ENCODE assay signal across 23 cellular contexts in genomic region chr1:66527688-66528087, GRCh38. TPM values are rescaled to one million over a fixed set of nuclear protein-coding genes. Genes with fewer than 3 reads are reported as not detected.
DNase-seq lines count a peak whose midpoint lies in the region; ATAC-seq, FAIRE-seq and TF ChIP-seq lines count a peak whose summit lies in the region.
"Had no signal": no experiment of that assay in that cellular context is flagged by ENCODE, and none has a peak within 500 bp of the region (broad histone marks: within the 10 kb centered on the region; RNA-seq: fewer than 3 reads in every experiment).

No MANE protein-coding gene starts in this region.

- no peaks in the 10 kb centered on the region for H3K36me3 ChIP-seq in bronchial epithelial cell (ENCODE audit: control insufficient read depth, insufficient read depth, low read length)
- H3K36me3 ChIP-seq in smooth muscle cell (ENCODE audit: low read depth): no peaks in the 10 kb centered on the region
- H3K36me3 ChIP-seq: transverse colon had no signal

- H4K20me1 ChIP-seq in smooth muscle cell (ENCODE audit: low read depth): no peaks in the 10 kb centered on the region

- no peaks in the 10 kb centered on the region for H3K79me2 ChIP-seq in smooth muscle cell (ENCODE audit: low read depth)

- POLR2A ChIA-PET in AG04450 (lab: Yijun Ruan, JAX): interaction anchor here (0.8 to 1.4 kb wide), 3 partner anchors 13 to 37 kb away, joined by 3 to 6 read pairs (median 4); no protein-coding TSS in a partner anchor

- H3K4me1 ChIP-seq in foreskin keratinocyte (peaks cover 9% of the 10 kb centered on the region), smooth muscle cell (ENCODE audit: low read depth) (peaks cover 6% of the 10 kb centered on the region)

- no peak overlapping the region for H2AFZ ChIP-seq in smooth muscle cell (ENCODE audit: low read depth)

- TF ChIP-seq CTCF in AG04450 (IDR thresholded peaks at IDR 0.05; ENCODE audit: low read depth, low read length) (no peak), bronchial epithelial cell (IDR thresholded peaks at IDR 0.05; ENCODE audit: insufficient read depth, low read length, severe bottlenecking) (no peak), foreskin keratinocyte (conservative IDR thresholded peaks at IDR 0.05) (no peak), smooth muscle cell (IDR thresholded peaks at IDR 0.05; ENCODE audit: borderline replicate concordance, insufficient read depth, poor library complexity, severe bottlenecking) (no peak)

- peak overlapping the region; percentile 82 for H3K27ac ChIP-seq in AG04450 (ENCODE audit: low read depth, low read length)
- H3K27ac ChIP-seq in foreskin keratinocyte: no peak overlapping the region
- no peak overlapping the region for H3K27ac ChIP-seq in smooth muscle cell (ENCODE audit: low read depth)
- H3K27ac ChIP-seq: RWPE1, transverse colon had no signal

- H3K9ac ChIP-seq in smooth muscle cell (ENCODE audit: low read depth): no peak overlapping the region

- peak; percentile 27 for ATAC-seq in foreskin keratinocyte
- ATAC-seq in GM19463 (IDR thresholded peaks at IDR 0.05; ENCODE audit: unreplicated experiment): no peak
- ATAC-seq: activated T-cell treated with anti-CD3 and anti-CD28 coated beads, Interleukin-2, amount 50 U/mL, for 4 hours; effector memory CD8-positive, alpha-beta T cell; HCT116; stimulated activated naive B cell treated with anti-CD40 and anti-IgM and Interleukin-4, amounts not matched to agents 10 μg/mL and 1 μg/mL and 100 μg/mL, for 72 hours had no signal

- no peak overlapping the region for H3K4me3 ChIP-seq in AG04450 (ENCODE audit: low read depth, low read length)
- H3K4me3 ChIP-seq in bronchial epithelial cell (ENCODE audit: low read depth, low read length): no peak overlapping the region
- no peak overlapping the region for H3K4me3 ChIP-seq in smooth muscle cell
- H3K4me3 ChIP-seq: transverse colon had no signal

- no peak for FAIRE-seq in bronchial epithelial cell (lab: Jason Lieb, UNC)
- FAIRE-seq: GM19239 had no signal

- H3K27me3 ChIP-seq in AG04450 (ENCODE audit: control insufficient read depth, insufficient read depth, low read length) (no peaks in the 10 kb centered on the region), bronchial epithelial cell (ENCODE audit: control insufficient read depth, insufficient read depth, low read length) (no peaks in the 10 kb centered on the region), foreskin keratinocyte (no peaks in the 10 kb centered on the region), smooth muscle cell (ENCODE audit: low read depth) (peaks cover 9% of the 10 kb centered on the region)

- H3K4me2 ChIP-seq in smooth muscle cell: no peak overlapping the region

- H3K9me3 ChIP-seq in AG04450 (ENCODE audit: control insufficient read depth, insufficient read depth, low read length) (no peaks in the 10 kb centered on the region; the same call in 1 of the 2 replicates), smooth muscle cell (replicated peaks; ENCODE audit: low read depth) (no peaks in the 10 kb centered on the region)
- H3K9me3 ChIP-seq: transverse colon had no signal

- peaks cover 3% of the 10 kb centered on the region for H3F3A ChIP-seq in smooth muscle cell (ENCODE audit: low read depth)

- DNase-seq in AG04450 (ENCODE audit: low read depth, low spot score) (peak; percentile 82), HT1080 (ENCODE audit: low read depth) (peak; percentile 60), bronchial epithelial cell (ENCODE audit: low read depth) (peak; percentile 49), foreskin keratinocyte (peak; percentile 37 to 58), smooth muscle cell (lab: John Stamatoyannopoulos, UW; ENCODE audit: unreplicated experiment) (no peak), putamen (ENCODE audit: low spot score) (no peak), 8988T (no peak)
- DNase-seq: activated CD4-positive, alpha-beta T cell treated with anti-CD3 and anti-CD28 coated beads, Interleukin-2, amount 50 U/mL, for 48 hours; activated naive CD8-positive, alpha-beta T cell treated with anti-CD3 and anti-CD28 coated beads for 36 hours; activated T-cell treated with anti-CD3 and anti-CD28 coated beads, Interleukin-2, amount 50 U/mL, for 4 hours; central memory CD4-positive, alpha-beta T cell; DMS79 treated with DMSO at 0.1 percent for 48 hours; effector memory CD8-positive, alpha-beta T cell; islet precursor cell; NCI-H1694 treated with DMSO at 0.1 percent for 48 hours; NCI-H446 treated with DMSO at 0.1 percent for 48 hours; NK-92 treated with Interleukin-12 subunit alpha and Interleukin-12 subunit beta, amount 100 ng/mL, for 24 hours; stimulated activated naive B cell treated with anti-CD40 and anti-IgM and Interleukin-4, amounts not matched to agents 10 μg/mL and 1 μg/mL and 100 μg/mL, for 72 hours; transverse colon had no signal

- WGBS in smooth muscle cell (ENCODE audit: low lambda C conversion rate): 69% methylated on average over 2 of the region's 2 CpGs

- CTCF ChIA-PET in AG04450 (lab: Charles Lee): interaction anchor here (11.4 kb wide), 1 partner anchor 24 kb away, joined by 66 read pairs; no protein-coding TSS in a partner anchor

RNA-seq across cellular contexts. Expression of gene SGIP1, which starts 6.3 kb away (rescaled TPM):
- polyA plus RNA-seq in AG04450 (2011; rRNA removed) (85.1 and 110 TPM in 2 replicates), foreskin keratinocyte (0.23 TPM in 1 of 2 replicates, not detected in the other), smooth muscle cell (0.89 and 2.2 TPM in 2 replicates)
- polyA minus RNA-seq in AG04450 (2011; rRNA and poly(A)+ RNA removed): 166 and 194 TPM in 2 replicates
- total RNA-seq in HT1080 (2014; rRNA removed; shearing (Covaris generic)): 0.08 TPM in 1 of 2 replicates, not detected in the other
- polyA plus RNA-seq in HT1080 (2015; cell fraction: cytosol; rRNA removed): 0.08 and 0.09 TPM in 2 replicates
- polyA plus RNA-seq in HT1080 (2015; cell fraction: nucleus; rRNA removed): 0.01 and 0.06 TPM in 2 replicates
- total RNA-seq in bronchial epithelial cell (0.79 TPM in 1 of 2 replicates, not detected in the other), foreskin keratinocyte (0.11 TPM in 1 of 2 replicates, not detected in the other), smooth muscle cell (3.5 and 6.1 TPM in 2 replicates)
- total RNA-seq: activated naive CD8-positive, alpha-beta T cell treated with anti-CD3 and anti-CD28 coated beads for 36 hours; activated T-cell treated with anti-CD3 and anti-CD28 coated beads, Interleukin-2, amount 50 U/mL, for 4 hours had no signal

Comparison
In these comparisons a context has a peak if more than half of its experiments do, and no peak if none do; other contexts are left out.
1. DNase-seq: peak in AG04450 (single experiment), HT1080 (single experiment), bronchial epithelial cell (single experiment) and foreskin keratinocyte (2 of 2); none in smooth muscle cell (single experiment), putamen (single experiment) and 8988T (single experiment).